Comparison of ENCODE assay signal across 1 cellular context in the genomic region with DNA sequence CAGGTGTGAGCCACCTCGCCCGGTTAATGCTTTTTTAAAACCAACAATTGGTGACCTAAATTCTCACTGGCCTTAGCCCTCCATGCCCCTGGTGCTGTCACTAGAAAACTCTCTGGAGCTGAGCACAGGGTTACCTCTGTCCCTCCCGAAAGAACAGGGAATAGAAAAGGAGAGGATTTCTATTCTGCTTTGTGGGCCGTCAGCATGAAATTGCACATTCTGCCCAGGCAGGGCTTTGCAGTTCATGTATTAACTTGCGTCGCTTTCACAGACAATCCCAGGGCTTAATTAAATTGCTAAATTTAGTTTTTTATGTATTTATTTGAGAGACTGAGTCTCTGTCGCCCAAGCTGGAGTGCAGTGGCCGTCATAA.
TF ChIP-seq lines count a peak whose summit lies in the region.

No MANE protein-coding gene starts in this region.

TF ChIP-seq in H1, 55 proteins besides CTCF, POLR2A, EP300 and RAD21 (continued from another document):
- TF ChIP-seq RBBP5 (IDR thresholded peaks at IDR 0.05; ENCODE audit: borderline replicate concordance, low read depth, low read length), result no peak
- no peak for TF ChIP-seq GABPA (IDR thresholded peaks at IDR 0.05; ENCODE audit: borderline replicate concordance, insufficient read depth, low read length)
- no peak for TF ChIP-seq ZNF274 (IDR thresholded peaks at IDR 0.05; ENCODE audit: borderline replicate concordance, extremely low read depth, low read length)
- no peak for TF ChIP-seq CREB1 (IDR thresholded peaks at IDR 0.05)
- no peak for TF ChIP-seq ASH2L (IDR thresholded peaks at IDR 0.05; ENCODE audit: low read length)
- no peak for TF ChIP-seq SP2 (IDR thresholded peaks at IDR 0.05; ENCODE audit: low read length)
